In genomic region chr4:16706251-16706650, GRCh38 we compare ENCODE assay signal across 25 cellular contexts.
"Had no signal": no experiment of that assay in that cellular context is flagged by ENCODE, and none has a peak within 500 bp of the region (broad histone marks: within the 10 kb centered on the region; RNA-seq: fewer than 3 reads in every experiment).

No MANE protein-coding gene starts in this region.

- H3K27me3 ChIP-seq: Peyer's patch had no signal

- H3K4me1 ChIP-seq: Peyer's patch had no signal

- DNase-seq: Kasumi-1, MV-4-11, NCI-H1048, NCI-H1105 treated with DMSO at 0.1 percent for 48 hours, NCI-H1436, NCI-H187, NCI-H2029, NCI-H2081 treated with DMSO at 0.1 percent for 48 hours, NCI-H2171, NCI-H226, NCI-H446, NCI-H510A, NCI-H524 treated with DMSO at 0.1 percent for 48 hours, NCI-H69, NCI-H774, PC-9, Peyer's patch, Right ventricle myocardium superior, RPMI8226, SIG-M5, SK-N-SH, SW 1271, T-cell had no signal

- H3K9me3 ChIP-seq: Peyer's patch, SK-N-SH had no signal

- H3K36me3 ChIP-seq: Peyer's patch had no signal

- H3K27ac ChIP-seq: KMS-11, PC-9, Peyer's patch had no signal

- H3K4me3 ChIP-seq: K562, PC-9, Peyer's patch had no signal
